ENCODE assay signal across 21 cellular contexts in genomic region chr20:6134592-6134991, GRCh38. TPM values are rescaled to one million over a fixed set of nuclear protein-coding genes. Genes with fewer than 3 reads are reported as not detected.
DNase-seq lines count a peak whose midpoint lies in the region; ATAC-seq and TF ChIP-seq lines count a peak whose summit lies in the region.
"Had no signal": no experiment of that assay in that cellular context is flagged by ENCODE, and none has a peak within 500 bp of the region (broad histone marks: within the 10 kb centered on the region; RNA-seq: fewer than 3 reads in every experiment).

No MANE protein-coding gene starts in this region.

- H3K9me2 ChIP-seq in GM23338 (ENCODE audit: insufficient read depth): no peaks in the 10 kb centered on the region

- no peaks in the 10 kb centered on the region for H3F3A ChIP-seq in GM23338 (replicated peaks; ENCODE audit: low read depth)

- H4K20me1 ChIP-seq in GM23338 (replicated peaks; ENCODE audit: insufficient read depth): no peaks in the 10 kb centered on the region

- H3K36me3 Mint-ChIP-seq in GM23338 (ENCODE audit: low read depth): no peaks in the 10 kb centered on the region
- no peaks in the 10 kb centered on the region for H3K36me3 Mint-ChIP-seq in WTC11
- no peaks in the 10 kb centered on the region for H3K36me3 Mint-ChIP-seq in osteocyte (ENCODE audit: unreplicated experiment)
- H3K36me3 Mint-ChIP-seq: CD4-positive, alpha-beta memory T cell had no signal

- POLR2A ChIA-PET in WTC11 (lab: Charles Lee): no interaction called here

- H3K4me3 Mint-ChIP-seq in GM23338 (no peak overlapping the region), WTC11 (no peak overlapping the region), osteocyte (ENCODE audit: unreplicated experiment) (no peak overlapping the region)
- H3K4me3 Mint-ChIP-seq: CD4-positive, alpha-beta memory T cell; IgD-negative memory B cell had no signal

- H3K36me3 ChIP-seq in GM23338 (ENCODE audit: insufficient read depth): no peaks in the 10 kb centered on the region
- H3K36me3 ChIP-seq: BE2C, MG63, SJCRH30 had no signal

- H3K27ac ChIP-seq in GM23338 (ENCODE audit: low read depth): no peak overlapping the region
- H3K27ac ChIP-seq: A549, SJCRH30 had no signal

- H3K27me3 Mint-ChIP-seq in GM23338 (ENCODE audit: insufficient read depth, low read depth, poor library complexity): no peaks in the 10 kb centered on the region
- H3K27me3 Mint-ChIP-seq in WTC11 (ENCODE audit: low read depth): peaks cover 14% of the 10 kb centered on the region
- peaks cover 40% of the 10 kb centered on the region for H3K27me3 Mint-ChIP-seq in osteocyte (ENCODE audit: unreplicated experiment)

- no peaks in the 10 kb centered on the region for H3K27me3 ChIP-seq in GM23338 (ENCODE audit: insufficient read depth)
- H3K27me3 ChIP-seq: MG63 had no signal

- no peak overlapping the region for H3K27ac Mint-ChIP-seq in GM23338
- H3K27ac Mint-ChIP-seq in WTC11: no peak overlapping the region
- no peak overlapping the region for H3K27ac Mint-ChIP-seq in osteocyte (ENCODE audit: unreplicated experiment)
- H3K27ac Mint-ChIP-seq: CD4-positive, alpha-beta memory T cell; IgD-negative memory B cell had no signal

- no peak for ATAC-seq in GM23338
- no peak for ATAC-seq in WTC11
- ATAC-seq: A549, Panc1 had no signal

- H3K9me3 Mint-ChIP-seq in GM23338 (peaks cover 3% of the 10 kb centered on the region; the same call in 1 of the 3 replicates), WTC11 (peaks cover 4% of the 10 kb centered on the region), osteocyte (ENCODE audit: unreplicated experiment) (no peaks in the 10 kb centered on the region)

- no peaks in the 10 kb centered on the region for H3K79me2 ChIP-seq in GM23338 (replicated peaks; ENCODE audit: insufficient read depth)

- H3K4me2 ChIP-seq in GM23338: no peak overlapping the region
- H3K4me2 ChIP-seq: A549 had no signal

- CTCF ChIA-PET in WTC11 (lab: Charles Lee): interaction anchor here (0.5 kb wide), 1 partner anchor 50 kb away, joined by 4 read pairs; no protein-coding TSS in a partner anchor

- DNase-seq in GM23338 (ENCODE audit: low spot score) (no peak), WTC11 (ENCODE audit: low spot score) (no peak), left kidney (ENCODE audit: low read depth, low spot score) (peak; percentile 26), osteocyte (ENCODE audit: extremely low spot score, unreplicated experiment) (peak; percentile 36), cerebellar cortex (ENCODE audit: low spot score) (no peak), T-helper 1 cell (no peak)
- DNase-seq in NK-92 treated with Interleukin-12 subunit alpha and Interleukin-12 subunit beta, amount 100 ng/mL, for 24 hours (lab: John Stamatoyannopoulos, UW): no peak
- no peak for DNase-seq in central memory CD4-positive, alpha-beta T cell
- DNase-seq: BE2C; Caco-2; CD4-positive, alpha-beta memory T cell; DMS 273 treated with DMSO at 0.1 percent for 48 hours; GOT3; MG63; NCI-H1417; NCI-H1694 treated with DMSO at 0.1 percent for 48 hours; NCI-H2081 treated with DMSO at 0.1 percent for 48 hours; SJCRH30 had no signal

- peak overlapping the region; percentile 28; the same call in 1 of the 2 replicates for H2AFZ ChIP-seq in GM23338

- H3K4me3 ChIP-seq in GM23338: no peak overlapping the region
- H3K4me3 ChIP-seq: A549, MG63, SJCRH30 had no signal

- TF ChIP-seq CTCF in GM23338 (conservative IDR thresholded peaks at IDR 0.05; ENCODE audit: low read depth in 2 of 2) (no peak), WTC11 (IDR thresholded peaks at IDR 0.05) (no peak), osteocyte (IDR thresholded peaks at IDR 0.05) (no peak)

- no peaks in the 10 kb centered on the region for H3K4me1 ChIP-seq in GM23338 (ENCODE audit: insufficient read depth)
- H3K4me1 ChIP-seq: A549, BE2C, Caco-2, SJCRH30 had no signal

- H3K4me1 Mint-ChIP-seq in GM23338: no peaks in the 10 kb centered on the region
- no peaks in the 10 kb centered on the region for H3K4me1 Mint-ChIP-seq in WTC11
- H3K4me1 Mint-ChIP-seq in osteocyte (ENCODE audit: unreplicated experiment): no peaks in the 10 kb centered on the region
- H3K4me1 Mint-ChIP-seq: CD4-positive, alpha-beta memory T cell; IgD-negative memory B cell had no signal

TF ChIP-seq in GM23338, 12 proteins besides CTCF, POLR2A, EP300 and RAD21 (continues in another document):
- no peak for TF ChIP-seq NANOG (IDR thresholded peaks at IDR 0.05; ENCODE audit: borderline replicate concordance)
- TF ChIP-seq ETS1 (IDR thresholded peaks at IDR 0.05): no peak

TF ChIP-seq in WTC11, 78 proteins besides CTCF, POLR2A, EP300 and RAD21:
- TF ChIP-seq FOXP1 (CRISPR knock-in tag; IDR thresholded peaks at IDR 0.05; ENCODE audit: borderline replicate concordance) (no peak), PRDM15 (CRISPR knock-in tag; IDR thresholded peaks at IDR 0.05) (peak; percentile 66)

RNA-seq across cellular contexts. Expression of gene FERMT1, which starts 11.8 kb away (rescaled TPM):
- 15.8 and 18.3 TPM in 2 replicates for total RNA-seq in GM23338 (2014; rRNA removed; shearing (Covaris generic))
- 16.2 and 17.9 TPM in 2 replicates for polyA plus RNA-seq in GM23338 (2016; fragmentation: Nextera tagmentation; extraction: Ambion mirVana)
- total RNA-seq in WTC11 (2021) (16.8 to 23.0 TPM (median 17.6 TPM) in 3 replicates), osteocyte (0.27 TPM in 1 of 2 replicates, not detected in the other)
- total RNA-seq: CD4-positive, alpha-beta memory T cell had no signal
- polyA plus RNA-seq: CD4-positive, alpha-beta memory T cell; IgD-negative memory B cell had no signal

Comparison
In these comparisons a context has a peak if more than half of its experiments do, and no peak if none do; other contexts are left out.
1. DNase-seq: peak in left kidney (single experiment) and osteocyte (single experiment); none in GM23338 (single experiment), WTC11 (single experiment), NK-92 treated with Interleukin-12 subunit alpha and Interleukin-12 subunit beta, amount 100 ng/mL, for 24 hours (single experiment), cerebellar cortex (single experiment), central memory CD4-positive, alpha-beta T cell (single experiment) and T-helper 1 cell (0 of 5).
2. RNA of gene FERMT1, which starts 11.8 kb away (total RNA-seq): 16.8 to 23.0 TPM in WTC11 and 15.8 to 18.3 TPM in GM23338; 0.27 TPM in osteocyte; every median in the first group is over 10 times any median in the second.